In genomic region chr7:64888561-64888900, GRCh38 we compare ENCODE assay signal across 2 cellular contexts.
TF ChIP-seq lines count a peak whose summit lies in the region.

No MANE protein-coding gene starts in this region.

TF ChIP-seq in SK-N-SH, 30 proteins besides CTCF, POLR2A, EP300 and RAD21 (continued from another document):
- TF ChIP-seq SIN3A (IDR thresholded peaks at IDR 0.05; ENCODE audit: borderline replicate concordance, low read depth, low read length) (no peak), PBX3 (IDR thresholded peaks at IDR 0.05) (no peak), TAF1 (IDR thresholded peaks at IDR 0.05; ENCODE audit: borderline replicate concordance, low read depth, low read length) (no peak), GABPA (IDR thresholded peaks at IDR 0.05; ENCODE audit: low read depth) (no peak), POLR2AphosphoS5 (IDR thresholded peaks at IDR 0.05; ENCODE audit: low read depth, low read length) (no peak), FOXJ3 (CRISPR knock-in tag; IDR thresholded peaks at IDR 0.05) (no peak)
- TF ChIP-seq, protein P1, sequence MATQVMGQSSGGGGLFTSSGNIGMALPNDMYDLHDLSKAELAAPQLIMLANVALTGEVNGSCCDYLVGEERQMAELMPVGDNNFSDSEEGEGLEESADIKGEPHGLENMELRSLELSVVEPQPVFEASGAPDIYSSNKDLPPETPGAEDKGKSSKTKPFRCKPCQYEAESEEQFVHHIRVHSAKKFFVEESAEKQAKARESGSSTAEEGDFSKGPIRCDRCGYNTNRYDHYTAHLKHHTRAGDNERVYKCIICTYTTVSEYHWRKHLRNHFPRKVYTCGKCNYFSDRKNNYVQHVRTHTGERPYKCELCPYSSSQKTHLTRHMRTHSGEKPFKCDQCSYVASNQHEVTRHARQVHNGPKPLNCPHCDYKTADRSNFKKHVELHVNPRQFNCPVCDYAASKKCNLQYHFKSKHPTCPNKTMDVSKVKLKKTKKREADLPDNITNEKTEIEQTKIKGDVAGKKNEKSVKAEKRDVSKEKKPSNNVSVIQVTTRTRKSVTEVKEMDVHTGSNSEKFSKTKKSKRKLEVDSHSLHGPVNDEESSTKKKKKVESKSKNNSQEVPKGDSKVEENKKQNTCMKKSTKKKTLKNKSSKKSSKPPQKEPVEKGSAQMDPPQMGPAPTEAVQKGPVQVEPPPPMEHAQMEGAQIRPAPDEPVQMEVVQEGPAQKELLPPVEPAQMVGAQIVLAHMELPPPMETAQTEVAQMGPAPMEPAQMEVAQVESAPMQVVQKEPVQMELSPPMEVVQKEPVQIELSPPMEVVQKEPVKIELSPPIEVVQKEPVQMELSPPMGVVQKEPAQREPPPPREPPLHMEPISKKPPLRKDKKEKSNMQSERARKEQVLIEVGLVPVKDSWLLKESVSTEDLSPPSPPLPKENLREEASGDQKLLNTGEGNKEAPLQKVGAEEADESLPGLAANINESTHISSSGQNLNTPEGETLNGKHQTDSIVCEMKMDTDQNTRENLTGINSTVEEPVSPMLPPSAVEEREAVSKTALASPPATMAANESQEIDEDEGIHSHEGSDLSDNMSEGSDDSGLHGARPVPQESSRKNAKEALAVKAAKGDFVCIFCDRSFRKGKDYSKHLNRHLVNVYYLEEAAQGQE (IDR thresholded peaks at IDR 0.05; ENCODE audit: low read depth, low read length), result no peak

TF ChIP-seq in SK-N-SH treated with all-trans-retinoic acid at 6 μM for 48 hours, 23 proteins besides CTCF, POLR2A, EP300 and RAD21 (continued from another document):
- TF ChIP-seq, protein P2, sequence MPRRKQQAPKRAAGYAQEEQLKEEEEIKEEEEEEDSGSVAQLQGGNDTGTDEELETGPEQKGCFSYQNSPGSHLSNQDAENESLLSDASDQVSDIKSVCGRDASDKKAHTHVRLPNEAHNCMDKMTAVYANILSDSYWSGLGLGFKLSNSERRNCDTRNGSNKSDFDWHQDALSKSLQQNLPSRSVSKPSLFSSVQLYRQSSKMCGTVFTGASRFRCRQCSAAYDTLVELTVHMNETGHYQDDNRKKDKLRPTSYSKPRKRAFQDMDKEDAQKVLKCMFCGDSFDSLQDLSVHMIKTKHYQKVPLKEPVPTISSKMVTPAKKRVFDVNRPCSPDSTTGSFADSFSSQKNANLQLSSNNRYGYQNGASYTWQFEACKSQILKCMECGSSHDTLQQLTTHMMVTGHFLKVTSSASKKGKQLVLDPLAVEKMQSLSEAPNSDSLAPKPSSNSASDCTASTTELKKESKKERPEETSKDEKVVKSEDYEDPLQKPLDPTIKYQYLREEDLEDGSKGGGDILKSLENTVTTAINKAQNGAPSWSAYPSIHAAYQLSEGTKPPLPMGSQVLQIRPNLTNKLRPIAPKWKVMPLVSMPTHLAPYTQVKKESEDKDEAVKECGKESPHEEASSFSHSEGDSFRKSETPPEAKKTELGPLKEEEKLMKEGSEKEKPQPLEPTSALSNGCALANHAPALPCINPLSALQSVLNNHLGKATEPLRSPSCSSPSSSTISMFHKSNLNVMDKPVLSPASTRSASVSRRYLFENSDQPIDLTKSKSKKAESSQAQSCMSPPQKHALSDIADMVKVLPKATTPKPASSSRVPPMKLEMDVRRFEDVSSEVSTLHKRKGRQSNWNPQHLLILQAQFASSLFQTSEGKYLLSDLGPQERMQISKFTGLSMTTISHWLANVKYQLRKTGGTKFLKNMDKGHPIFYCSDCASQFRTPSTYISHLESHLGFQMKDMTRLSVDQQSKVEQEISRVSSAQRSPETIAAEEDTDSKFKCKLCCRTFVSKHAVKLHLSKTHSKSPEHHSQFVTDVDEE (CRISPR knock-in tag; IDR thresholded peaks at IDR 0.05), result no peak
